ENCODE assay signal across 12 cellular contexts in the genomic region with DNA sequence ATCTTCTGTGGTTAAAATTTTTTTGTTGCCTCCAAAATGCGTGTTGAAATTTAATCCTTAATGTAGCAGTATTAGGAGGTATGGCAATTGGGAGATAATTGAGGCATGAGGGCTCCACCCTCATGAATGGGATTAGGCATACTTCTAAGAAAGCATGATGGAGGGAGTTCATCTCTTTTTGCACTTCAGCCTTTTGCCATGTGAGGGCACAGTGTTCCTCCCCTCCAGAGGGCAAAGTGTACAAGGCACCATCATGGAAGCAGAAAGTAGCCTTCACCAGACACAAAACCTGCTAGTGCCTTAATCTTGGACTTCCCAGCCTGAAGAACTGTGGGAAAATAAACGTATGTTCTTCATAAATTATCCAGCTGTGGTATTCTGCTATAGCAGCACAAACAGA.
A peak's percentile ranks its signal among the peaks of the same experiment; 100 is the strongest.
DNase-seq lines count a peak whose midpoint lies in the region; ATAC-seq and TF ChIP-seq lines count a peak whose summit lies in the region.
"Had no signal": no experiment of that assay in that cellular context is flagged by ENCODE, and none has a peak within 500 bp of the region (broad histone marks: within the 10 kb centered on the region; RNA-seq: fewer than 3 reads in every experiment).

No MANE protein-coding gene starts in this region.

- H4K20me1 ChIP-seq in HCT116 (ENCODE audit: insufficient read depth), result no peaks in the 10 kb centered on the region

- no peak for TF ChIP-seq POLR2A in HCT116 (IDR thresholded peaks at IDR 0.05; ENCODE audit: borderline replicate concordance, extremely low read depth, insufficient read depth, insufficient read length)

- POLR2A ChIA-PET in HCT116 (lab: Charles Lee), result no interaction called here
- POLR2A ChIA-PET in activated CD8-positive, alpha-beta T cell treated with anti-CD3 and anti-CD28 coated beads, Interleukin-2, amount 10 ng/mL, durations not matched to agents 7 days and 5 days (lab: Charles Lee), result no interaction called here

- no peak overlapping the region for H3K4me3 Mint-ChIP-seq in nephron progenitor cell
- no peak overlapping the region for H3K4me3 Mint-ChIP-seq in activated CD8-positive, alpha-beta T cell treated with anti-CD3 and anti-CD28 coated beads, Interleukin-2, amount 10 ng/mL, durations not matched to agents 7 days and 5 days
- H3K4me3 Mint-ChIP-seq: activated naive CD8-positive, alpha-beta T cell had no signal

- RAD21 ChIA-PET in HCT116 (lab: Charles Lee; ENCODE audit: low non-redundant PET in 1 of 2, low total read pairs in 2 of 2, uncharacterized antibody in 2 of 2, unreplicated experiment in 2 of 2), result no interaction called here

- TF ChIP-seq CTCF in GM12872 (IDR thresholded peaks at IDR 0.05; ENCODE audit: insufficient read depth, low read depth, low read length) (peak; percentile 54), HCT116 (IDR thresholded peaks at IDR 0.05 in 2 of 3, conservative IDR thresholded peaks at IDR 0.05 in 1 of 3; ENCODE audit: borderline replicate concordance in 1 of 3, insufficient read depth in 1 of 3, low read depth in 2 of 3, low read length in 2 of 3) (peak in 2 of 3 experiments; percentile 29 to 33; a peak in 2 of 6 replicates), kidney epithelial cell (IDR thresholded peaks at IDR 0.05; ENCODE audit: insufficient read depth, low read length, poor library complexity, severe bottlenecking) (peak; percentile 31), nephron progenitor cell (IDR thresholded peaks at IDR 0.05) (no peak)

- no peak overlapping the region for H3K9ac ChIP-seq in HCT116 (ENCODE audit: low read length)

- ATAC-seq in HCT116 (peak; percentile 59), HG02852 (IDR thresholded peaks at IDR 0.05; ENCODE audit: unreplicated experiment) (no peak)
- ATAC-seq in activated CD8-positive, alpha-beta T cell treated with anti-CD3 and anti-CD28 coated beads, Interleukin-2, amount 10 ng/mL, durations not matched to agents 7 days and 5 days, result no peak

- no TSS peak for BruUV-seq in HCT116 (replicated peaks; lab: Mats Ljungman, UMichigan)

- DNase-seq in HCT116 (ENCODE audit: low read depth, low spot score) (peak; percentile 12), RPMI7951 (ENCODE audit: low read depth) (peak; percentile 15), kidney epithelial cell (ENCODE audit: low read depth) (no peak), nephron progenitor cell (no peak), hepatic stellate cell (ENCODE audit: low spot score) (no peak)
- no peak for DNase-seq in activated CD8-positive, alpha-beta T cell treated with anti-CD3 and anti-CD28 coated beads, Interleukin-2, amount 10 ng/mL, durations not matched to agents 7 days and 5 days
- DNase-seq: GF-D8, NCI-H1436 treated with DMSO at 0.1 percent for 48 hours, substantia nigra had no signal

- H3K27ac ChIP-seq in HCT116 (ENCODE audit: low read depth, low read length), result no peak overlapping the region

- no peaks in the 10 kb centered on the region for H3K4me1 ChIP-seq in HCT116 (ENCODE audit: control insufficient read depth in 1 of 2, insufficient read depth in 2 of 2, low read length in 2 of 2)

- H2AFZ ChIP-seq in HCT116 (ENCODE audit: low read depth, low read length, poor library complexity, severe bottlenecking), result no peak overlapping the region

- H3K9me3 ChIP-seq in HCT116 (ENCODE audit: control insufficient read depth in 1 of 2, insufficient read depth in 1 of 2, low read depth in 1 of 2, low read length in 2 of 2), result no peaks in the 10 kb centered on the region

- H3K4me1 Mint-ChIP-seq in nephron progenitor cell, result peaks cover 7% of the 10 kb centered on the region
- no peaks in the 10 kb centered on the region for H3K4me1 Mint-ChIP-seq in activated CD8-positive, alpha-beta T cell treated with anti-CD3 and anti-CD28 coated beads, Interleukin-2, amount 10 ng/mL, durations not matched to agents 7 days and 5 days (ENCODE audit: low read depth)

- no peak overlapping the region for H3K27ac Mint-ChIP-seq in nephron progenitor cell
- H3K27ac Mint-ChIP-seq in activated CD8-positive, alpha-beta T cell treated with anti-CD3 and anti-CD28 coated beads, Interleukin-2, amount 10 ng/mL, durations not matched to agents 7 days and 5 days, result no peak overlapping the region
- H3K27ac Mint-ChIP-seq: activated naive CD8-positive, alpha-beta T cell had no signal

- H3K27me3 ChIP-seq in HCT116 (ENCODE audit: insufficient read depth, low read length) (no peaks in the 10 kb centered on the region), kidney epithelial cell (ENCODE audit: control insufficient read depth, insufficient read depth, low read length) (no peaks in the 10 kb centered on the region)

- no peak overlapping the region for H3K4me2 ChIP-seq in HCT116 (ENCODE audit: low read length)

- no peaks in the 10 kb centered on the region for H3K36me3 ChIP-seq in HCT116 (ENCODE audit: control insufficient read depth in 1 of 2, insufficient read depth in 2 of 2, low read length in 2 of 2)
- no peaks in the 10 kb centered on the region for H3K36me3 ChIP-seq in kidney epithelial cell (ENCODE audit: control insufficient read depth, insufficient read depth, low read length)

- H3K9me3 Mint-ChIP-seq in nephron progenitor cell, result peaks cover 9% of the 10 kb centered on the region
- H3K9me3 Mint-ChIP-seq in activated CD8-positive, alpha-beta T cell treated with anti-CD3 and anti-CD28 coated beads, Interleukin-2, amount 10 ng/mL, durations not matched to agents 7 days and 5 days (ENCODE audit: insufficient read depth), result peaks cover 3% of the 10 kb centered on the region

- H3K4me3 ChIP-seq in HCT116 (replicated peaks in 1 of 2; ENCODE audit: low read depth in 1 of 2, low read length in 2 of 2) (no peak overlapping the region), kidney epithelial cell (ENCODE audit: low read depth, low read length) (no peak overlapping the region)

- CTCF ChIA-PET in HCT116 (lab: Charles Lee), result no interaction called here
- CTCF ChIA-PET in activated CD8-positive, alpha-beta T cell treated with anti-CD3 and anti-CD28 coated beads, Interleukin-2, amount 10 ng/mL, durations not matched to agents 7 days and 5 days (lab: Charles Lee), result no interaction called here

- no peaks in the 10 kb centered on the region for H3K36me3 Mint-ChIP-seq in nephron progenitor cell (ENCODE audit: low read depth)
- H3K36me3 Mint-ChIP-seq in activated CD8-positive, alpha-beta T cell treated with anti-CD3 and anti-CD28 coated beads, Interleukin-2, amount 10 ng/mL, durations not matched to agents 7 days and 5 days (ENCODE audit: low read depth), result no peaks in the 10 kb centered on the region
- H3K36me3 Mint-ChIP-seq: activated naive CD8-positive, alpha-beta T cell had no signal

- peak; percentile 30; the same call in 1 of the 2 replicates for TF ChIP-seq RAD21 in HCT116 (IDR thresholded peaks at IDR 0.05; ENCODE audit: low read depth)

- no peaks in the 10 kb centered on the region for H3K9me2 ChIP-seq in HCT116 (ENCODE audit: insufficient read depth)

- intact Hi-C loops in HCT116 (cut with micrococcal nuclease), result no loop called here

- H3K27me3 Mint-ChIP-seq in nephron progenitor cell (ENCODE audit: low read depth, poor library complexity), result no peaks in the 10 kb centered on the region
- H3K27me3 Mint-ChIP-seq in activated CD8-positive, alpha-beta T cell treated with anti-CD3 and anti-CD28 coated beads, Interleukin-2, amount 10 ng/mL, durations not matched to agents 7 days and 5 days (ENCODE audit: low read depth), result no peaks in the 10 kb centered on the region
- H3K27me3 Mint-ChIP-seq: activated naive CD8-positive, alpha-beta T cell had no signal

- no peaks in the 10 kb centered on the region for H3K79me2 ChIP-seq in HCT116 (ENCODE audit: insufficient read depth, low read length)

TF ChIP-seq in HCT116, 20 proteins besides CTCF, POLR2A, EP300 and RAD21:
- TF ChIP-seq ZFX (IDR thresholded peaks at IDR 0.05), result no peak

Comparison
In these comparisons a context has a peak if more than half of its experiments do, and no peak if none do; other contexts are left out.
1. DNase-seq: peak in HCT116 (single experiment) and RPMI7951 (single experiment); none in kidney epithelial cell (single experiment), nephron progenitor cell (single experiment), hepatic stellate cell (single experiment) and activated CD8-positive, alpha-beta T cell treated with anti-CD3 and anti-CD28 coated beads, Interleukin-2, amount 10 ng/mL, durations not matched to agents 7 days and 5 days (single experiment).